ENCODE assay signal across 15 cellular contexts in the genomic region with DNA sequence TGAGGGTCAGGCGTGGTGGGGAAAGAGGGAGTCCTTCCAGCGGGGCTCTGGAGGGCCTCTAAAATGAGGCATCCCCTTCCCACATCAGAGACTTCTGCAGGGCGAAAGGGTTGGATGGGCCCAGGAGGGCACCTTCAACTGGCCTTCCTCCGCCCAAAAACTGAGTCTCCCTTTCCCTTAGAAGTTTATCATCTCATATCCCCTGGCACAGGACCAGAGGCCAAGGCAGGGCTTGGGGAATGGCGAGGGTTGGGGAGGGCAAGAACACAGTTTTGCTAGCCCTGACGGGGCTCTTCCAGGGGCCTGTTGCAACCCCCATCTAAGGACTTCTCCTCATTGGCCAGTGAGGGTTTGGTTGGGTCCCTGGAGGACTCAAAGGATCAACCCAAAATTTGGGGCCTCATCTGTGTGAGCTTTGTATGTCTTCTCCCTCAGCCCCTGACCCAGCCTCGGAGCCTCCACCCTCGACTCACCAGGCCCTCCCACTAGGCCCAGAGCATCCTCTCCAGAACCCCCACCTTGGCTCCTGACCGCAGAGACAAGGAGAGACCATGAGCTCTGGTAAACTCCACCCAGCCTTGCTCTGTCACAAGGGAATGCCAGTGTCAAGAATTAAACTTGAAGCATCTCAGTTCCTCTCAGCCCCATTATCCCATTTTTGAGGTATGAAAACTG. TPM values are rescaled to one million over a fixed set of nuclear protein-coding genes. Genes with fewer than 3 reads are reported as not detected.
DNase-seq lines count a peak whose midpoint lies in the region; ATAC-seq and TF ChIP-seq lines count a peak whose summit lies in the region.
"Had no signal": no experiment of that assay in that cellular context is flagged by ENCODE, and none has a peak within 500 bp of the region (broad histone marks: within the 10 kb centered on the region; RNA-seq: fewer than 3 reads in every experiment).

No MANE protein-coding gene starts in this region.

- no peaks in the 10 kb centered on the region for H3K4me1 Mint-ChIP-seq in activated naive CD8-positive, alpha-beta T cell treated with anti-CD3 and anti-CD28 coated beads, Interleukin-2, amount 10 ng/mL, durations not matched to agents 7 days and 5 days
- peaks cover 8% of the 10 kb centered on the region for H3K4me1 Mint-ChIP-seq in activated naive CD8-positive, alpha-beta T cell treated with anti-CD3 and anti-CD28 coated beads, Interleukin-2, amount 50 U/mL, for 24 hours
- peaks cover 34% of the 10 kb centered on the region for H3K4me1 Mint-ChIP-seq in type B pancreatic cell (ENCODE audit: unreplicated experiment)

- DNase-seq in activated naive CD8-positive, alpha-beta T cell treated with anti-CD3 and anti-CD28 coated beads, Interleukin-2, amount 10 ng/mL, durations not matched to agents 7 days and 5 days, result peak; percentile 19
- no peak for DNase-seq in activated naive CD8-positive, alpha-beta T cell treated with anti-CD3 and anti-CD28 coated beads, Interleukin-2, amount 50 U/mL, for 24 hours
- DNase-seq in mesenteric fat pad (ENCODE audit: low spot score) (peak; percentile 81), osteoblast (ENCODE audit: insufficient read length, low spot score, missing footprints) (peak; percentile 79), type B pancreatic cell (ENCODE audit: extremely low spot score, unreplicated experiment) (no peak), hippocampal formation (lab: John Stamatoyannopoulos, UW) (no peak), DMS53 treated with DMSO at 0.1 percent for 48 hours (lab: John Stamatoyannopoulos, UW; ENCODE audit: unreplicated experiment) (no peak)
- no peak for DNase-seq in stimulated activated CD4-positive, alpha-beta T cell treated with anti-CD3 and anti-CD28 coated beads, Interleukin-1b, Interleukin-23, amount 100 ng/mL, for 48 hours
- DNase-seq: CD8-positive, alpha-beta T cell; COR-L47; GM23248; H7 had no signal

- no peak for ATAC-seq in activated naive CD8-positive, alpha-beta T cell treated with anti-CD3 and anti-CD28 coated beads, Interleukin-2, amount 10 ng/mL, durations not matched to agents 7 days and 5 days (ENCODE audit: low read depth)
- ATAC-seq in activated naive CD8-positive, alpha-beta T cell treated with anti-CD3 and anti-CD28 coated beads, Interleukin-2, amount 50 U/mL, for 24 hours, result no peak
- ATAC-seq: CD8-positive, alpha-beta T cell had no signal

- H3K4me1 ChIP-seq in osteoblast (ENCODE audit: insufficient read depth, low read length), result no peaks in the 10 kb centered on the region

- no peak overlapping the region for H3K27ac Mint-ChIP-seq in activated naive CD8-positive, alpha-beta T cell treated with anti-CD3 and anti-CD28 coated beads, Interleukin-2, amount 10 ng/mL, durations not matched to agents 7 days and 5 days
- no peak overlapping the region for H3K27ac Mint-ChIP-seq in activated naive CD8-positive, alpha-beta T cell treated with anti-CD3 and anti-CD28 coated beads, Interleukin-2, amount 50 U/mL, for 24 hours
- peak overlapping the region; percentile 71 for H3K27ac Mint-ChIP-seq in type B pancreatic cell
- H3K27ac Mint-ChIP-seq: CD8-positive, alpha-beta T cell had no signal

- H3K36me3 Mint-ChIP-seq in activated naive CD8-positive, alpha-beta T cell treated with anti-CD3 and anti-CD28 coated beads, Interleukin-2, amount 10 ng/mL, durations not matched to agents 7 days and 5 days, result no peaks in the 10 kb centered on the region
- H3K36me3 Mint-ChIP-seq in activated naive CD8-positive, alpha-beta T cell treated with anti-CD3 and anti-CD28 coated beads, Interleukin-2, amount 50 U/mL, for 24 hours (ENCODE audit: low read depth), result no peaks in the 10 kb centered on the region
- H3K36me3 Mint-ChIP-seq in type B pancreatic cell, result no peaks in the 10 kb centered on the region
- H3K36me3 Mint-ChIP-seq: CD14-positive monocyte; CD8-positive, alpha-beta T cell had no signal

- H3K27me3 ChIP-seq in osteoblast (ENCODE audit: insufficient read depth, low read length), result no peaks in the 10 kb centered on the region

- no peak overlapping the region for H3K27ac ChIP-seq in osteoblast (ENCODE audit: low read depth, low read length)
- H3K27ac ChIP-seq: 22Rv1, GM23248 had no signal

- TF ChIP-seq CTCF in osteoblast (IDR thresholded peaks at IDR 0.05; ENCODE audit: extremely low read depth, low read depth, low read length), result no peak
- no peak for TF ChIP-seq CTCF in type B pancreatic cell (conservative IDR thresholded peaks at IDR 0.05)

- no peaks in the 10 kb centered on the region for H3K9me3 Mint-ChIP-seq in activated naive CD8-positive, alpha-beta T cell treated with anti-CD3 and anti-CD28 coated beads, Interleukin-2, amount 10 ng/mL, durations not matched to agents 7 days and 5 days
- no peaks in the 10 kb centered on the region for H3K9me3 Mint-ChIP-seq in activated naive CD8-positive, alpha-beta T cell treated with anti-CD3 and anti-CD28 coated beads, Interleukin-2, amount 50 U/mL, for 24 hours
- no peaks in the 10 kb centered on the region for H3K9me3 Mint-ChIP-seq in type B pancreatic cell
- H3K9me3 Mint-ChIP-seq: CD8-positive, alpha-beta T cell had no signal

- H4K20me1 ChIP-seq in osteoblast (ENCODE audit: insufficient read depth, low read length), result no peaks in the 10 kb centered on the region

- H3K27me3 Mint-ChIP-seq in activated naive CD8-positive, alpha-beta T cell treated with anti-CD3 and anti-CD28 coated beads, Interleukin-2, amount 10 ng/mL, durations not matched to agents 7 days and 5 days, result peaks cover 2% of the 10 kb centered on the region
- no peaks in the 10 kb centered on the region for H3K27me3 Mint-ChIP-seq in activated naive CD8-positive, alpha-beta T cell treated with anti-CD3 and anti-CD28 coated beads, Interleukin-2, amount 50 U/mL, for 24 hours
- H3K27me3 Mint-ChIP-seq in type B pancreatic cell, result no peaks in the 10 kb centered on the region

- H3K4me3 Mint-ChIP-seq in activated naive CD8-positive, alpha-beta T cell treated with anti-CD3 and anti-CD28 coated beads, Interleukin-2, amount 10 ng/mL, durations not matched to agents 7 days and 5 days, result no peak overlapping the region
- no peak overlapping the region for H3K4me3 Mint-ChIP-seq in activated naive CD8-positive, alpha-beta T cell treated with anti-CD3 and anti-CD28 coated beads, Interleukin-2, amount 50 U/mL, for 24 hours
- H3K4me3 Mint-ChIP-seq in type B pancreatic cell, result no peak overlapping the region
- H3K4me3 Mint-ChIP-seq: CD14-positive monocyte; CD8-positive, alpha-beta T cell had no signal

- H3K4me3 ChIP-seq in osteoblast (ENCODE audit: insufficient read depth, low read length), result no peak overlapping the region
- H3K4me3 ChIP-seq: GM23248 had no signal

- H3K4me2 ChIP-seq in osteoblast (ENCODE audit: insufficient read depth, low read length), result no peak overlapping the region

- H3K79me2 ChIP-seq in osteoblast (ENCODE audit: insufficient read depth, low read length), result no peaks in the 10 kb centered on the region

- H3K36me3 ChIP-seq in osteoblast (ENCODE audit: insufficient read depth, low read length), result no peaks in the 10 kb centered on the region

- POLR2A ChIA-PET in activated naive CD8-positive, alpha-beta T cell treated with anti-CD3 and anti-CD28 coated beads, Interleukin-2, amount 10 ng/mL, durations not matched to agents 7 days and 5 days (lab: Charles Lee), result no interaction called here

- no peak overlapping the region for H2AFZ ChIP-seq in osteoblast (ENCODE audit: low read length)
- H2AFZ ChIP-seq: GM23248 had no signal

- H3K9me3 ChIP-seq in osteoblast (ENCODE audit: low read depth, low read length), result no peaks in the 10 kb centered on the region

RNA-seq across cellular contexts. Expression of gene AQP7, which starts 24.1 kb away (rescaled TPM):
- total RNA-seq in activated naive CD8-positive, alpha-beta T cell treated with anti-CD3 and anti-CD28 coated beads, Interleukin-2, amount 10 ng/mL, durations not matched to agents 7 days and 5 days, result not detected
- 323 TPM for total RNA-seq in mesenteric fat pad
- total RNA-seq in osteoblast, result 0.59 TPM in 1 of 2 replicates, not detected in the other
- 3.7 and 5.0 TPM in 2 replicates for total RNA-seq in type B pancreatic cell (ENCODE audit: low replicate concordance)
- total RNA-seq: A673; CD8-positive, alpha-beta T cell; GM23248; H7 had no signal

Comparison
In these comparisons a context has a peak if more than half of its experiments do, and no peak if none do; other contexts are left out.
1. DNase-seq: peak in activated naive CD8-positive, alpha-beta T cell treated with anti-CD3 and anti-CD28 coated beads, Interleukin-2, amount 10 ng/mL, durations not matched to agents 7 days and 5 days (single experiment), mesenteric fat pad (single experiment) and osteoblast (single experiment); none in activated naive CD8-positive, alpha-beta T cell treated with anti-CD3 and anti-CD28 coated beads, Interleukin-2, amount 50 U/mL, for 24 hours (single experiment), type B pancreatic cell (single experiment), hippocampal formation (0 of 2), stimulated activated CD4-positive, alpha-beta T cell treated with anti-CD3 and anti-CD28 coated beads, Interleukin-1b, Interleukin-23, amount 100 ng/mL, for 48 hours (single experiment) and DMS53 treated with DMSO at 0.1 percent for 48 hours (single experiment).
2. RNA of gene AQP7, which starts 24.1 kb away (total RNA-seq): 323 TPM in mesenteric fat pad (single experiment); 3.7 to 5.0 TPM in type B pancreatic cell, not detected in activated naive CD8-positive, alpha-beta T cell treated with anti-CD3 and anti-CD28 coated beads, Interleukin-2, amount 10 ng/mL, durations not matched to agents 7 days and 5 days and 0.59 TPM in osteoblast; every median in the first group is over 10 times any median in the second.